Comparison of ENCODE assay signal across 1 cellular context in the genomic region with DNA sequence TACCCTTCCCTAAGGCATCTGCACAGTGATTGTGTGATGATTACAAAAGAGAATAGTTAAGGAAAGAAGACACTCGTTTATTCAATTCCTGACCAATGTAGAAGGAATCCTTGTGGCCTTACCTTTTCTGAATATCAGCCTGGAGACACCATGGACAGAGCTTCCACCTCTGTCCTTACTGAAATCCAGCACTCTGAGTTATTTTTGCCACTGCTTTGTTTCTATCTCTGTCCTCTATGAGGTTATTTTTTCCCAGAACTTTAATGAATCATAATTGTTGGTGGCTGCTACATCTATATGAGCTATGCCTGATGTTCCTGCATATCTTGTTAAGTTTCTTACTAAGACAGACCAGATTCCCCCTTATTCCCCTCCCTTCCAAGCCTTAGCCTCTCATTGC.
A peak's percentile ranks its signal among the peaks of the same experiment; 100 is the strongest.
TF ChIP-seq lines count a peak whose summit lies in the region.

No MANE protein-coding gene starts in this region.

TF ChIP-seq in Ishikawa, 13 proteins besides CTCF, POLR2A, EP300 and RAD21 (continued from another document):
- TF ChIP-seq, protein P1, sequence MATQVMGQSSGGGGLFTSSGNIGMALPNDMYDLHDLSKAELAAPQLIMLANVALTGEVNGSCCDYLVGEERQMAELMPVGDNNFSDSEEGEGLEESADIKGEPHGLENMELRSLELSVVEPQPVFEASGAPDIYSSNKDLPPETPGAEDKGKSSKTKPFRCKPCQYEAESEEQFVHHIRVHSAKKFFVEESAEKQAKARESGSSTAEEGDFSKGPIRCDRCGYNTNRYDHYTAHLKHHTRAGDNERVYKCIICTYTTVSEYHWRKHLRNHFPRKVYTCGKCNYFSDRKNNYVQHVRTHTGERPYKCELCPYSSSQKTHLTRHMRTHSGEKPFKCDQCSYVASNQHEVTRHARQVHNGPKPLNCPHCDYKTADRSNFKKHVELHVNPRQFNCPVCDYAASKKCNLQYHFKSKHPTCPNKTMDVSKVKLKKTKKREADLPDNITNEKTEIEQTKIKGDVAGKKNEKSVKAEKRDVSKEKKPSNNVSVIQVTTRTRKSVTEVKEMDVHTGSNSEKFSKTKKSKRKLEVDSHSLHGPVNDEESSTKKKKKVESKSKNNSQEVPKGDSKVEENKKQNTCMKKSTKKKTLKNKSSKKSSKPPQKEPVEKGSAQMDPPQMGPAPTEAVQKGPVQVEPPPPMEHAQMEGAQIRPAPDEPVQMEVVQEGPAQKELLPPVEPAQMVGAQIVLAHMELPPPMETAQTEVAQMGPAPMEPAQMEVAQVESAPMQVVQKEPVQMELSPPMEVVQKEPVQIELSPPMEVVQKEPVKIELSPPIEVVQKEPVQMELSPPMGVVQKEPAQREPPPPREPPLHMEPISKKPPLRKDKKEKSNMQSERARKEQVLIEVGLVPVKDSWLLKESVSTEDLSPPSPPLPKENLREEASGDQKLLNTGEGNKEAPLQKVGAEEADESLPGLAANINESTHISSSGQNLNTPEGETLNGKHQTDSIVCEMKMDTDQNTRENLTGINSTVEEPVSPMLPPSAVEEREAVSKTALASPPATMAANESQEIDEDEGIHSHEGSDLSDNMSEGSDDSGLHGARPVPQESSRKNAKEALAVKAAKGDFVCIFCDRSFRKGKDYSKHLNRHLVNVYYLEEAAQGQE (IDR thresholded peaks at IDR 0.05; ENCODE audit: low read depth): peak; percentile 79
